In the genomic region with DNA sequence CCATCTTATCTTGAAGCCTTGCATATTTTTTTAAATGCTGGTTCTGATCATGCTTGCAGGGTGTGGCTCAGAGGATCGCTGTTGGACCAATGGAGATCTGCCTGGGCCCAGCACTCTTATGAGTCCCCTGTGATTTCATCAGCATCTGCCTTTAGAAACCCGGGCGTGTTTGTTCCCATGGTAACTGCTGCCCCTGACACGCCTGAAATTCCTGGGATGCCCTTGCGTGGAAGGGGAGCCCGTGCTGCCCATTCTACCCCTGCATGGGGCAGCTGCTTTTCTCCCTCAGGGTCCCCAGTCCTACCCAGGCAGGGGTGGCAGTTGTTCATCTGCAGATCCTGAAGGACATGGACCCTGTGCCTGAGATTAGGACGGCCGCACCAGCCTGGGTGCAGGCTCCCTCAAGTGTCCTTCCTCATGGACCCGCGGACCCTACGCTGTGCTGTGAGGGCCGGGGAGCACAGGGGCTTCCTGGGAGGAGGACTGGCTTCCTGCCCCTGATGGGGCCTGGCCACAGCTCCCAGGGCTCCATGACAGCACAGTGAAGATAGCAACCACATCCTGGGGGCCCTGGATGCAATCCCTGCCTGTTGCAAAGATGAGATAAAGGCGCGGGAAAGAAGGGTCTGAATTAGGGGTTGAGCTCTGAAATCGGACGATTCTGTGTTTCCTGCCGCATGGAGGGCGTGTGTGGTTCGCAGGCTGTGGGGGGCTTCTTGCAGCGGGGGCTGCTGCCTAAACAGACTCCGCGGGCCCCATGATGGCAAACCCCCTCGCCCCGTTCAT, we compare ENCODE assay signal across 9 cellular contexts.
DNase-seq lines count a peak whose midpoint lies in the region; ATAC-seq, FAIRE-seq and TF ChIP-seq lines count a peak whose summit lies in the region.
"Had no signal": no experiment of that assay in that cellular context is flagged by ENCODE, and none has a peak within 500 bp of the region (broad histone marks: within the 10 kb centered on the region; RNA-seq: fewer than 3 reads in every experiment).

No MANE protein-coding gene starts in this region.

- H3K79me1 ChIP-seq in H1 (ENCODE audit: low read depth, low read length), result no peaks in the 10 kb centered on the region

- peak overlapping the region; percentile 95 for H3K18ac ChIP-seq in H1 (ENCODE audit: extremely low read depth, low read length)

- peak overlapping the region; percentile 13 for H4K5ac ChIP-seq in H1 (ENCODE audit: insufficient read length, low read depth, low read length)

- H3K23ac ChIP-seq in H1 (ENCODE audit: insufficient read length), result no peak overlapping the region

- H3K27ac Mint-ChIP-seq in naive thymus-derived CD8-positive, alpha-beta T cell, result peak overlapping the region in 6 of 10 donors; percentile 29 to 86 (median 58)

- no peaks in the 10 kb centered on the region for H3K27me3 Mint-ChIP-seq in naive thymus-derived CD8-positive, alpha-beta T cell

- H2BK12ac ChIP-seq in H1 (ENCODE audit: low read depth, low read length), result 0 out of 2 replicates have a peak overlapping the region, but pooled peaks have one; percentile 50

- TF ChIP-seq EP300 in H1 (IDR thresholded peaks at IDR 0.05; ENCODE audit: borderline replicate concordance in 1 of 2, low read depth in 2 of 2, low read length in 2 of 2), result no peak

- H4K20me1 ChIP-seq in OCI-LY3 (ENCODE audit: insufficient read depth, low read length) (no peaks in the 10 kb centered on the region), H1 (replicated peaks in 1 of 2; ENCODE audit: control insufficient read depth in 1 of 2, insufficient read depth in 2 of 2, low read length in 2 of 2) (no peaks in the 10 kb centered on the region), MM.1S (ENCODE audit: insufficient read depth, low read length) (no peaks in the 10 kb centered on the region)

- peak overlapping the region; percentile 60; the same call in 1 of the 2 replicates for H2BK5ac ChIP-seq in H1 (ENCODE audit: low read depth, low read length)

- H3K23me2 ChIP-seq in H1 (ENCODE audit: low read depth, low read length), result peaks cover 16% of the 10 kb centered on the region

- 0 out of 2 replicates have a peak overlapping the region, but pooled peaks have one; percentile 54 for H2AK5ac ChIP-seq in H1 (ENCODE audit: low read depth, low read length)

- H3K4me1 Mint-ChIP-seq in naive thymus-derived CD8-positive, alpha-beta T cell, result peaks cover 16 to 25% (median 21%) of the 10 kb centered on the region in 4 donors

- H3K56ac ChIP-seq in H1 (replicated peaks; ENCODE audit: insufficient read length, low read depth, low read length), result peak overlapping the region; percentile 71

- no peaks in the 10 kb centered on the region for H3K9me3 ChIP-seq in OCI-LY3 (ENCODE audit: insufficient read depth, low read length)
- H3K9me3 ChIP-seq in H1 (ENCODE audit: insufficient read depth in 2 of 2, low read depth in 1 of 2, low read length in 1 of 2), result no peaks in the 10 kb centered on the region
- no peaks in the 10 kb centered on the region for H3K9me3 ChIP-seq in MM.1S (replicated peaks; ENCODE audit: insufficient read depth, low read length)

- H3K9ac ChIP-seq in OCI-LY3 (ENCODE audit: low read length) (no peak overlapping the region), H1 (replicated peaks in 1 of 4; ENCODE audit: extremely low read depth in 1 of 4, low read depth in 3 of 4, low read length in 3 of 4) (peak overlapping the region in 2 of 4 experiments; percentile 12 to 54; a peak in 3 of 7 replicates), MM.1S (ENCODE audit: low read length) (no peak overlapping the region)

- H2BK20ac ChIP-seq in H1 (ENCODE audit: low read length), result peak overlapping the region; percentile 72; the same call in 1 of the 2 replicates

- no peaks in the 10 kb centered on the region for H3K27me3 ChIP-seq in OCI-LY3 (ENCODE audit: low read depth, low read length)
- H3K27me3 ChIP-seq in H1 (replicated peaks in 1 of 4; ENCODE audit: control insufficient read depth in 3 of 4, extremely low read depth in 1 of 4, insufficient read depth in 3 of 4, low read length in 3 of 4), result peaks cover 0 to 5% (median 2%) of the 10 kb centered on the region in 4 experiments; a peak in 3 of 7 replicates
- H3K27me3 ChIP-seq in MM.1S (replicated peaks; ENCODE audit: insufficient read depth, low read length), result no peaks in the 10 kb centered on the region

- H3K27ac ChIP-seq in OCI-LY3 (ENCODE audit: low read length) (no peak overlapping the region), H1 (ENCODE audit: low read depth, low read length) (no peak overlapping the region), MM.1S (ENCODE audit: low read length) (no peak overlapping the region)
- H3K27ac ChIP-seq: PC-9 had no signal

- H3K36me3 Mint-ChIP-seq in naive thymus-derived CD8-positive, alpha-beta T cell, result no peaks in the 10 kb centered on the region

- peak; percentile 34 for ATAC-seq in GM19043 (IDR thresholded peaks at IDR 0.05; ENCODE audit: low read depth, unreplicated experiment)
- ATAC-seq in naive thymus-derived CD8-positive, alpha-beta T cell, result peak; percentile 49 to 59

- peak overlapping the region; percentile 74 to 89 (median 84) for H3K4me3 Mint-ChIP-seq in naive thymus-derived CD8-positive, alpha-beta T cell

- WGBS in H1 (ENCODE audit: extremely low coverage in 1 of 2, insufficient coverage in 1 of 2, insufficient read length in 1 of 2, insufficient replicate concordance in 2 of 2, low coverage in 1 of 2, low lambda C conversion rate in 2 of 2, missing lambda C conversion rate in 1 of 2), 2 experiments, result 35% methylated on average over 24 of the region's 24 CpGs; no CpG with 5 or more reads in 1 of the 2 experiments

- POLR2A ChIA-PET in H1 (lab: Charles Lee; ENCODE audit: partially characterized antibody), result interaction anchor here (1.0 to 1.9 kb wide), 4 partner anchors 9 to 20 kb away, joined by 3 to 7 read pairs (median 3); no protein-coding TSS in a partner anchor
- POLR2A ChIA-PET in naive thymus-derived CD8-positive, alpha-beta T cell (lab: Charles Lee), result no interaction called here

- no peak for TF ChIP-seq CTCF in OCI-LY3 (IDR thresholded peaks at IDR 0.05; ENCODE audit: low read depth, low read length)
- TF ChIP-seq CTCF in H1 (IDR thresholded peaks at IDR 0.05; ENCODE audit: control extremely low read depth in 1 of 3, insufficient read depth in 1 of 3, low read depth in 1 of 3, low read length in 3 of 3), result no peak
- no peak for TF ChIP-seq CTCF in MM.1S (IDR thresholded peaks at IDR 0.05; ENCODE audit: low read length)

- H3K36me3 ChIP-seq in OCI-LY3 (replicated peaks; ENCODE audit: low read depth, low read length) (no peaks in the 10 kb centered on the region), H1 (ENCODE audit: control insufficient read depth in 2 of 4, insufficient read depth in 4 of 4, low read length in 3 of 4) (no peaks in the 10 kb centered on the region), MM.1S (replicated peaks; ENCODE audit: insufficient read depth, low read length) (no peaks in the 10 kb centered on the region)

- peak overlapping the region; percentile 61; the same call in 1 of the 2 replicates for H2BK15ac ChIP-seq in H1 (ENCODE audit: low read length)

- H4K91ac ChIP-seq in H1 (replicated peaks; ENCODE audit: insufficient read length, low read length), result peak overlapping the region; percentile 86

- H4K8ac ChIP-seq in H1 (ENCODE audit: extremely low read depth, insufficient read depth, low read length), result peak overlapping the region; percentile 73

- H3K4me2 ChIP-seq in OCI-LY3 (ENCODE audit: low read length) (peak overlapping the region; percentile 28; the same call in 1 of the 2 replicates), H1 (ENCODE audit: insufficient read depth in 1 of 2, low read depth in 2 of 2, low read length in 2 of 2) (peak overlapping the region; percentile 83 to 88), MM.1S (ENCODE audit: low read depth, low read length) (no peak overlapping the region)
- H3K4me2 ChIP-seq: PC-9 had no signal

- no peaks in the 10 kb centered on the region for H3F3A ChIP-seq in MM.1S (ENCODE audit: insufficient read depth, low read length)

- CTCF ChIA-PET in H1 (lab: Charles Lee; ENCODE audit: partially characterized antibody), result interaction anchor here (0.6 to 1.4 kb wide), 3 partner anchors 9 to 199 kb away, joined by 3 to 7 read pairs (median 4); no protein-coding TSS in a partner anchor

- TF ChIP-seq RAD21 in H1 (IDR thresholded peaks at IDR 0.05 in 1 of 2, conservative IDR thresholded peaks at IDR 0.05 in 1 of 2; ENCODE audit: low read depth in 2 of 2, low read length in 2 of 2), result no peak

- no peaks in the 10 kb centered on the region for H3K9me2 ChIP-seq in MM.1S (replicated peaks; ENCODE audit: insufficient read depth, low read length)

- H2BK120ac ChIP-seq in H1 (replicated peaks; ENCODE audit: low read depth, low read length), result peak overlapping the region; percentile 96

- H3K4me1 ChIP-seq in OCI-LY3 (ENCODE audit: low read length) (no peaks in the 10 kb centered on the region), H1 (replicated peaks in 1 of 4; ENCODE audit: control insufficient read depth in 3 of 4, insufficient read depth in 4 of 4, low read length in 3 of 4) (peaks cover 0 to 23% (median 18%) of the 10 kb centered on the region in 4 experiments; a peak in 6 of 7 replicates), MM.1S (ENCODE audit: low read length) (no peaks in the 10 kb centered on the region)

- DNase-seq in H1 (ENCODE audit: low read depth in 1 of 2, low spot score in 2 of 2) (peak in 1 of 2 experiments; percentile 69), NCI-H1092 (lab: John Stamatoyannopoulos, UW) (no peak), NCI-H510A (lab: John Stamatoyannopoulos, UW) (no peak), MM.1S (no peak), NCI-H187 treated with DMSO at 0.1 percent for 48 hours (lab: John Stamatoyannopoulos, UW) (no peak)
- DNase-seq in naive thymus-derived CD8-positive, alpha-beta T cell, result peak in 2 of 10 donors; percentile 30 to 32

- no peak overlapping the region for H3K14ac ChIP-seq in H1 (ENCODE audit: insufficient read length)

- H3K79me2 ChIP-seq in OCI-LY3 (ENCODE audit: low read length), result no peaks in the 10 kb centered on the region
- no peaks in the 10 kb centered on the region for H3K79me2 ChIP-seq in H1 (ENCODE audit: control insufficient read depth in 1 of 2, insufficient read depth in 2 of 2, low read length in 2 of 2)
- H3K79me2 ChIP-seq in MM.1S (ENCODE audit: low read length), result no peaks in the 10 kb centered on the region

- H2AFZ ChIP-seq in OCI-LY3 (ENCODE audit: low read depth, low read length), result no peak overlapping the region
- 0 out of 2 replicates have a peak overlapping the region, but pooled peaks have one; percentile 26 for H2AFZ ChIP-seq in H1 (ENCODE audit: low read length)
- no peak overlapping the region for H2AFZ ChIP-seq in MM.1S (ENCODE audit: low read length)
- H2AFZ ChIP-seq: PC-9 had no signal

- no peak for FAIRE-seq in H1 (lab: Jason Lieb, UNC)

- H3K4ac ChIP-seq in H1 (replicated peaks; ENCODE audit: insufficient read length, low read depth, low read length), result peak overlapping the region; percentile 44

- peaks cover 0 to 9% (median 0%) of the 10 kb centered on the region in 9 donors for H3K9me3 Mint-ChIP-seq in naive thymus-derived CD8-positive, alpha-beta T cell

- H3K4me3 ChIP-seq in OCI-LY3 (ENCODE audit: low read length) (no peak overlapping the region), H1 (ENCODE audit: extremely low read depth in 1 of 4, insufficient read depth in 2 of 4, low read depth in 3 of 4, low read length in 4 of 4) (peak overlapping the region; percentile 39 to 64 (median 52)), MM.1S (ENCODE audit: low read length) (no peak overlapping the region)
- H3K4me3 ChIP-seq: PC-9 had no signal

- TF ChIP-seq POLR2A in H1 (IDR thresholded peaks at IDR 0.05; ENCODE audit: control extremely low read depth in 1 of 2, low read depth in 2 of 2, low read length in 2 of 2), result no peak

Comparison
In these comparisons a context has a peak if more than half of its experiments do, and no peak if none do; other contexts are left out.
1. H3K4me3 ChIP-seq: peak in H1 (4 of 4); none in OCI-LY3 (single experiment) and MM.1S (single experiment).